Comparison of ENCODE assay signal across 26 cellular contexts in genomic region chr2:231751042-231751815, GRCh38.
"Had no signal": no experiment of that assay in that cellular context is flagged by ENCODE, and none has a peak within 500 bp of the region (broad histone marks: within the 10 kb centered on the region; RNA-seq: fewer than 3 reads in every experiment).

No MANE protein-coding gene starts in this region.

- FAIRE-seq: colon, endothelial cell of umbilical vein, islet of Langerhans, keratinocyte had no signal

- H3K36me3 Mint-ChIP-seq: mesothelial cell of epicardium, naive B cell had no signal

- H3K9me3 ChIP-seq: esophagus squamous epithelium, gastrocnemius medialis, heart right ventricle, left lung, lower lobe of right lung, mucosa of descending colon had no signal

- H3K36me3 ChIP-seq: esophagus squamous epithelium, gastrocnemius medialis, heart right ventricle, left lung, lower lobe of right lung had no signal

- H3K27ac Mint-ChIP-seq: mesothelial cell of epicardium, naive B cell had no signal

- H3K9me3 Mint-ChIP-seq: mesothelial cell of epicardium, naive B cell had no signal

- H3K27ac ChIP-seq: coronary artery, dorsolateral prefrontal cortex, esophagus squamous epithelium, gastrocnemius medialis, heart right ventricle, left lung, lower lobe of right lung had no signal

- H3K27me3 ChIP-seq: dorsolateral prefrontal cortex, esophagus squamous epithelium, gastrocnemius medialis, heart right ventricle, left lung had no signal

- H3K4me3 ChIP-seq: coronary artery, dorsolateral prefrontal cortex, esophagus squamous epithelium, gastrocnemius medialis, heart right ventricle, left lung, lower lobe of right lung, mucosa of descending colon had no signal

- DNase-seq: dermis blood vessel endothelial cell; dorsolateral prefrontal cortex; effector CD4-positive, alpha-beta T cell; effector memory CD4-positive, alpha-beta T cell; esophagus squamous epithelium; foreskin fibroblast; foreskin melanocyte; gastrocnemius medialis; glutamatergic neuron; head of caudate nucleus; heart right ventricle; hippocampal formation; kidney glomerular epithelial cell; left cardiac atrium; left lung; left ventricle myocardium superior; lower lobe of right lung; mesenchymal stem cell; mucosa of descending colon; naive B cell had no signal

- H3K4me1 Mint-ChIP-seq: mesothelial cell of epicardium had no signal

- ATAC-seq: gastrocnemius medialis, heart right ventricle, left cardiac atrium, left lung, left ventricle myocardium superior, lower lobe of right lung, mucosa of descending colon had no signal

- H3K27me3 Mint-ChIP-seq: naive B cell had no signal

- H3K4me3 Mint-ChIP-seq: mesothelial cell of epicardium, naive B cell had no signal

- H3K4me1 ChIP-seq: esophagus squamous epithelium, gastrocnemius medialis, heart right ventricle, left lung, lower lobe of right lung had no signal
